25 cellular contexts compared by ENCODE assay signal in genomic region chr6:138464085-138464484, GRCh38.
"Had no signal": no experiment of that assay in that cellular context is flagged by ENCODE, and none has a peak within 500 bp of the region (broad histone marks: within the 10 kb centered on the region; RNA-seq: fewer than 3 reads in every experiment).

No MANE protein-coding gene starts in this region.

- H3K27ac ChIP-seq: SK-N-MC had no signal

- H3K27me3 Mint-ChIP-seq: activated CD4-positive, alpha-beta memory T cell treated with anti-CD3 and anti-CD28 coated beads for 36 hours; activated CD4-positive, alpha-beta T cell treated with anti-CD3 and anti-CD28 coated beads, Interleukin-2, amount 10 ng/mL, durations not matched to agents 7 days and 5 days; activated naive CD4-positive, alpha-beta T cell treated with anti-CD3 and anti-CD28 coated beads, Interleukin-2, amount 10 ng/mL, durations not matched to agents 7 days and 5 days; activated naive CD8-positive, alpha-beta T cell treated with anti-CD3 and anti-CD28 coated beads for 36 hours had no signal

- H3K4me3 Mint-ChIP-seq: activated B cell treated with CpG ODN at 0.5 μM for 24 hours; activated CD4-positive, alpha-beta memory T cell treated with anti-CD3 and anti-CD28 coated beads for 36 hours; activated CD4-positive, alpha-beta T cell treated with anti-CD3 and anti-CD28 coated beads, Interleukin-2, amount 10 ng/mL, durations not matched to agents 7 days and 5 days; activated naive CD4-positive, alpha-beta T cell treated with anti-CD3 and anti-CD28 coated beads, Interleukin-2, amount 10 ng/mL, durations not matched to agents 7 days and 5 days; activated naive CD8-positive, alpha-beta T cell treated with anti-CD3 and anti-CD28 coated beads for 36 hours; activated T-cell treated with anti-CD3 and anti-CD28 coated beads, Interleukin-2, amount 50 U/mL, for 4 hours; T-cell had no signal

- ATAC-seq: activated T-cell treated with anti-CD3 and anti-CD28 coated beads, Interleukin-2, amount 50 U/mL, for 4 hours; T-cell had no signal

- H3K4me3 ChIP-seq: Peyer's patch, SK-N-MC had no signal

- H3K9me3 ChIP-seq: Peyer's patch had no signal

- FAIRE-seq: TTC549 had no signal

- H3K4me1 ChIP-seq: Peyer's patch had no signal

- H3K27ac Mint-ChIP-seq: activated B cell treated with CpG ODN at 0.5 μM for 24 hours; activated CD4-positive, alpha-beta memory T cell treated with anti-CD3 and anti-CD28 coated beads for 36 hours; activated CD4-positive, alpha-beta T cell treated with anti-CD3 and anti-CD28 coated beads, Interleukin-2, amount 10 ng/mL, durations not matched to agents 7 days and 5 days; activated naive CD4-positive, alpha-beta T cell treated with anti-CD3 and anti-CD28 coated beads, Interleukin-2, amount 10 ng/mL, durations not matched to agents 7 days and 5 days; activated naive CD8-positive, alpha-beta T cell treated with anti-CD3 and anti-CD28 coated beads for 36 hours; T-cell had no signal

- H3K27me3 ChIP-seq: Peyer's patch had no signal

- H3K4me1 Mint-ChIP-seq: activated B cell treated with CpG ODN at 0.5 μM for 24 hours; activated naive CD4-positive, alpha-beta T cell treated with anti-CD3 and anti-CD28 coated beads, Interleukin-2, amount 10 ng/mL, durations not matched to agents 7 days and 5 days; activated naive CD8-positive, alpha-beta T cell treated with anti-CD3 and anti-CD28 coated beads for 36 hours; T-cell had no signal

- DNase-seq: activated B cell treated with CpG ODN at 0.5 μM for 24 hours; activated CD4-positive, alpha-beta memory T cell treated with anti-CD3 and anti-CD28 coated beads for 36 hours; activated CD4-positive, alpha-beta T cell treated with anti-CD3 and anti-CD28 coated beads for 1 hour; activated CD4-positive, alpha-beta T cell treated with anti-CD3 and anti-CD28 coated beads, Interleukin-2, amount 10 ng/mL, durations not matched to agents 7 days and 5 days; activated CD8-positive, alpha-beta memory T cell treated with anti-CD3 and anti-CD28 coated beads for 24 hours; activated gamma-delta T cell; activated naive CD4-positive, alpha-beta T cell treated with anti-CD3 and anti-CD28 coated beads, Interleukin-2, amount 10 ng/mL, durations not matched to agents 7 days and 5 days; activated naive CD8-positive, alpha-beta T cell treated with anti-CD3 and anti-CD28 coated beads for 36 hours; activated T-cell treated with anti-CD3 and anti-CD28 coated beads, Interleukin-2, amount 50 U/mL, for 4 hours; central memory CD4-positive, alpha-beta T cell; Kasumi-1; KBM-7; NCI-H1105 treated with DMSO at 0.1 percent for 48 hours; NCI-H1436 treated with DMSO at 0.1 percent for 48 hours; NCI-H187; NCI-H2081; NCI-H446 treated with DMSO at 0.1 percent for 48 hours; NCI-H526; NCI-H82; Peyer's patch; T-cell; T-helper 2 cell; T1000 had no signal

- H3K9me3 Mint-ChIP-seq: activated B cell treated with CpG ODN at 0.5 μM for 24 hours; activated CD4-positive, alpha-beta memory T cell treated with anti-CD3 and anti-CD28 coated beads for 36 hours; activated naive CD8-positive, alpha-beta T cell treated with anti-CD3 and anti-CD28 coated beads for 36 hours had no signal

- H3K36me3 Mint-ChIP-seq: activated CD4-positive, alpha-beta memory T cell treated with anti-CD3 and anti-CD28 coated beads for 36 hours; activated naive CD4-positive, alpha-beta T cell treated with anti-CD3 and anti-CD28 coated beads, Interleukin-2, amount 10 ng/mL, durations not matched to agents 7 days and 5 days; activated naive CD8-positive, alpha-beta T cell treated with anti-CD3 and anti-CD28 coated beads for 36 hours; T-cell had no signal
